ENCODE assay signal across 14 cellular contexts in genomic region chr2:232463701-232464533, GRCh38. TPM values are rescaled to one million over a fixed set of nuclear protein-coding genes. Genes with fewer than 3 reads are reported as not detected.
DNase-seq lines count a peak whose midpoint lies in the region; ATAC-seq, FAIRE-seq and TF ChIP-seq lines count a peak whose summit lies in the region.
"Had no signal": no experiment of that assay in that cellular context is flagged by ENCODE, and none has a peak within 500 bp of the region (broad histone marks: within the 10 kb centered on the region; RNA-seq: fewer than 3 reads in every experiment).

No MANE protein-coding gene starts in this region.

- H3K27me3 ChIP-seq in K562 (ENCODE audit: control insufficient read depth in 2 of 2, insufficient read depth in 2 of 2, low read length in 2 of 2), result peaks cover 0 to 18% of the 10 kb centered on the region in 2 experiments; a peak in 2 of 5 replicates

- no TSS peak for BruUV-seq in K562 (replicated peaks; lab: Mats Ljungman, UMichigan)

- H3K9me1 ChIP-seq in K562 (ENCODE audit: control insufficient read depth, insufficient read depth, low read length), result no peaks in the 10 kb centered on the region

- DNase-seq in activated effector memory CD4-positive, alpha-beta T cell treated with anti-CD3 and anti-CD28 coated beads, Interleukin-2, amount 50 U/mL, for 16 hours, result peak; percentile 43
- no peak for DNase-seq in activated effector memory CD4-positive, alpha-beta T cell treated with Interleukin-2 at 50 U/mL for 16 hours
- no peak for DNase-seq in K562 (ENCODE audit: extremely low read depth in 1 of 4, low spot score in 3 of 4)
- peak; percentile 63 for DNase-seq in posterior vena cava (ENCODE audit: low spot score)
- DNase-seq in NCI-H748 treated with DMSO at 0.1 percent for 48 hours (lab: John Stamatoyannopoulos, UW), result no peak
- DNase-seq: AML-193; CD4-positive, CD25-positive, alpha-beta regulatory T cell; GF-D8; Kasumi-1; NCI-H1417; PC-9 had no signal

- POLR2A ChIA-PET in K562 (lab: Yijun Ruan, JAX), result interaction anchor here (0.6 to 1.0 kb wide), 4 partner anchors 10 to 693 kb away, joined by 3 to 5 read pairs (median 4); no protein-coding TSS in a partner anchor

- H3K4me1 ChIP-seq in K562 (replicated peaks in 1 of 2; ENCODE audit: control insufficient read depth in 2 of 2, insufficient read depth in 2 of 2, low read length in 2 of 2), result no peaks in the 10 kb centered on the region; a peak in 1 of 5 replicates

- H4K20me1 ChIP-seq in K562 (replicated peaks; ENCODE audit: control insufficient read depth, insufficient read depth, low read length), result no peaks in the 10 kb centered on the region

- no peaks in the 10 kb centered on the region for H3K36me3 ChIP-seq in K562 (ENCODE audit: control insufficient read depth, insufficient read depth, low read length)

- H2AFZ ChIP-seq in K562 (ENCODE audit: low read depth, low read length), result no peak overlapping the region
- H2AFZ ChIP-seq: PC-9 had no signal

- no peak for TF ChIP-seq RAD21 in K562 (CRISPR knock-in tag; conservative IDR thresholded peaks at IDR 0.05 in 1 of 2, IDR thresholded peaks at IDR 0.05 in 1 of 2)

- WGBS in K562 (ENCODE audit: insufficient coverage, low coverage, missing lambda C conversion rate), result 11% methylated on average over 15 of the region's 18 CpGs

- in situ Hi-C loops in K562 (cut with MboI), result no loop called here

- CTCF ChIA-PET in K562 (lab: Yijun Ruan, JAX; ENCODE audit: low intra/inter-chr PET ratio), result no interaction called here

- no peak overlapping the region for H3K27ac ChIP-seq in K562 (ENCODE audit: extremely low read depth, low read depth, low read length)
- H3K27ac ChIP-seq: PC-9 had no signal

- no peak overlapping the region for H3K9ac ChIP-seq in K562 (ENCODE audit: insufficient read depth in 1 of 2, low read depth in 2 of 2, low read length in 2 of 2)

- intact Hi-C loops in K562 (cut with micrococcal nuclease), result no loop called here
- intact Hi-C loops in posterior vena cava (cut with DNase I), result no loop called here

- H3K4me2 ChIP-seq in K562 (ENCODE audit: insufficient read depth, low read length), result no peak overlapping the region
- H3K4me2 ChIP-seq: PC-9 had no signal

- H3K79me2 ChIP-seq in K562 (ENCODE audit: control insufficient read depth, insufficient read depth, low read length), result no peaks in the 10 kb centered on the region

- no peak for TF ChIP-seq POLR2A in K562 (conservative IDR thresholded peaks at IDR 0.05)

- no peak for FAIRE-seq in K562 (lab: Jason Lieb, UNC)

- TF ChIP-seq EP300 in K562 (IDR thresholded peaks at IDR 0.05; ENCODE audit: low read length), result no peak

- no peak for TF ChIP-seq CTCF in K562 (IDR thresholded peaks at IDR 0.05 in 2 of 3, conservative IDR thresholded peaks at IDR 0.05 in 1 of 3; ENCODE audit: insufficient read depth in 2 of 3, low read depth in 1 of 3, low read length in 3 of 3)

- H3K4me3 ChIP-seq in K562, result no peak overlapping the region
- H3K4me3 ChIP-seq: PC-9 had no signal

- H3K9me3 ChIP-seq in K562 (replicated peaks; ENCODE audit: control insufficient read depth, insufficient read depth, low read depth, low read length), result no peaks in the 10 kb centered on the region

- ATAC-seq in K562 (no peak), HG03139 (IDR thresholded peaks at IDR 0.05; ENCODE audit: unreplicated experiment) (no peak), GM19328 (IDR thresholded peaks at IDR 0.05; ENCODE audit: unreplicated experiment) (no peak)

RNA-seq across cellular contexts. Expression of gene ALPI, which starts 8.0 kb away (rescaled TPM):
- total RNA-seq in K562 (2011; cell fraction: chromatin; rRNA removed; ENCODE audit: low replicate concordance), result not detected in 2 replicates
- total RNA-seq in K562 (2011; cell fraction: nucleolus; rRNA removed), result not detected in 2 replicates
- not detected in 2 replicates for total RNA-seq in K562 (2011; cell fraction: nucleoplasm; rRNA removed)
- total RNA-seq in K562 (2014; rRNA removed), result not detected in 2 replicates
- not detected in 2 replicates for total RNA-seq in K562 (2014; rRNA removed; fragmentation: Illumina TruSeq; extraction: Trizol)
- not detected in 2 replicates for total RNA-seq in K562 (2015; rRNA removed; fragmentation: Illumina TruSeq; extraction: Trizol)
- not detected in 2 replicates for total RNA-seq in K562 (2021)
- not detected in 2 replicates for polyA plus RNA-seq in K562 (2011; rRNA removed)
- 0.03 TPM in 1 of 2 replicates, not detected in the other for polyA plus RNA-seq in K562 (2011; cell fraction: cytosol; rRNA removed)
- polyA plus RNA-seq in K562 (2011; cell fraction: nucleus; rRNA removed), result not detected in 2 replicates
- polyA plus RNA-seq in K562 (2012), result not detected in 2 replicates
- polyA plus RNA-seq in K562 (2014; fragmentation: Illumina TruSeq; extraction: Trizol), result not detected in 2 replicates
- not detected for polyA plus RNA-seq in K562 (2014; fragmentation: Nextera tagmentation; extraction: Ambion mirVana)
- not detected in 2 replicates for polyA plus RNA-seq in K562 (2014; rRNA removed)
- not detected in 2 replicates for polyA minus RNA-seq in K562 (2011; rRNA and poly(A)+ RNA removed)
- not detected in 2 replicates for polyA minus RNA-seq in K562 (2011; cell fraction: cytosol; rRNA and poly(A)+ RNA removed)
- not detected in 2 replicates for polyA minus RNA-seq in K562 (2011; cell fraction: nucleus; rRNA and poly(A)+ RNA removed)
- total RNA-seq in posterior vena cava, result not detected
- total RNA-seq: CD4-positive, CD25-positive, alpha-beta regulatory T cell; PC-9 had no signal
- polyA plus RNA-seq: CD4-positive, CD25-positive, alpha-beta regulatory T cell had no signal

RNA-seq across cellular contexts. Expression of gene ECEL1, which starts 23.7 kb away (rescaled TPM):
- total RNA-seq in K562 (2011; cell fraction: chromatin; rRNA removed; ENCODE audit: low replicate concordance), result not detected in 2 replicates
- total RNA-seq in K562 (2011; cell fraction: nucleolus; rRNA removed), result not detected in 2 replicates
- not detected in 2 replicates for total RNA-seq in K562 (2011; cell fraction: nucleoplasm; rRNA removed)
- total RNA-seq in K562 (2014; rRNA removed) (not detected in 2 replicates), K562 (2014; rRNA removed; fragmentation: Illumina TruSeq; extraction: Trizol) (not detected in 2 replicates), K562 (2015; rRNA removed; fragmentation: Illumina TruSeq; extraction: Trizol) (not detected in 2 replicates), K562 (2021) (0.09 TPM in 1 of 2 replicates, not detected in the other), posterior vena cava (1 to 10 TPM in 1 of 2 donors, under 1 TPM in 1; 0.52 to 2.8 TPM)
- polyA plus RNA-seq in K562 (2011; rRNA removed) (not detected in 2 replicates), K562 (2014; fragmentation: Illumina TruSeq; extraction: Trizol) (not detected in 2 replicates), K562 (2014; fragmentation: Nextera tagmentation; extraction: Ambion mirVana) (not detected), K562 (2014; rRNA removed) (not detected in 2 replicates)
- polyA plus RNA-seq in K562 (2011; cell fraction: cytosol; rRNA removed), result not detected in 2 replicates
- not detected in 2 replicates for polyA plus RNA-seq in K562 (2011; cell fraction: nucleus; rRNA removed)
- polyA plus RNA-seq in K562 (2012), result not detected in 2 replicates
- polyA minus RNA-seq in K562 (2011; rRNA and poly(A)+ RNA removed), result not detected in 2 replicates
- not detected in 2 replicates for polyA minus RNA-seq in K562 (2011; cell fraction: cytosol; rRNA and poly(A)+ RNA removed)
- not detected in 2 replicates for polyA minus RNA-seq in K562 (2011; cell fraction: nucleus; rRNA and poly(A)+ RNA removed)
- total RNA-seq: CD4-positive, CD25-positive, alpha-beta regulatory T cell; PC-9 had no signal
- polyA plus RNA-seq: CD4-positive, CD25-positive, alpha-beta regulatory T cell had no signal

RNA-seq across cellular contexts. Expression of gene PRSS56, which starts 56.3 kb away (rescaled TPM):
- not detected in 2 replicates for total RNA-seq in K562 (2011; cell fraction: chromatin; rRNA removed; ENCODE audit: low replicate concordance)
- total RNA-seq in K562 (2011; cell fraction: nucleolus; rRNA removed), result not detected in 2 replicates
- total RNA-seq in K562 (2011; cell fraction: nucleoplasm; rRNA removed), result not detected in 2 replicates
- total RNA-seq in K562 (2014; rRNA removed), result not detected in 2 replicates
- total RNA-seq in K562 (2014; rRNA removed; fragmentation: Illumina TruSeq; extraction: Trizol), result not detected in 2 replicates
- not detected in 2 replicates for total RNA-seq in K562 (2015; rRNA removed; fragmentation: Illumina TruSeq; extraction: Trizol)
- not detected in 2 replicates for total RNA-seq in K562 (2021)
- polyA plus RNA-seq in K562 (2011; rRNA removed), result not detected in 2 replicates
- polyA plus RNA-seq in K562 (2011; cell fraction: cytosol; rRNA removed), result not detected in 2 replicates
- polyA plus RNA-seq in K562 (2011; cell fraction: nucleus; rRNA removed), result not detected in 2 replicates
- not detected in 2 replicates for polyA plus RNA-seq in K562 (2012)
- polyA plus RNA-seq in K562 (2014; fragmentation: Illumina TruSeq; extraction: Trizol), result not detected in 2 replicates
- polyA plus RNA-seq in K562 (2014; fragmentation: Nextera tagmentation; extraction: Ambion mirVana), result not detected
- not detected in 2 replicates for polyA plus RNA-seq in K562 (2014; rRNA removed)
- polyA minus RNA-seq in K562 (2011; rRNA and poly(A)+ RNA removed), result not detected in 2 replicates
- polyA minus RNA-seq in K562 (2011; cell fraction: cytosol; rRNA and poly(A)+ RNA removed), result not detected in 2 replicates
- not detected in 2 replicates for polyA minus RNA-seq in K562 (2011; cell fraction: nucleus; rRNA and poly(A)+ RNA removed)
- not detected for total RNA-seq in posterior vena cava
- total RNA-seq: CD4-positive, CD25-positive, alpha-beta regulatory T cell; H7; PC-9 had no signal
- polyA plus RNA-seq: CD4-positive, CD25-positive, alpha-beta regulatory T cell had no signal

RNA-seq across cellular contexts. Expression of gene ALPG, which starts 57.3 kb away (rescaled TPM):
- total RNA-seq in K562 (2011; cell fraction: chromatin; rRNA removed; ENCODE audit: low replicate concordance), result not detected in 2 replicates
- total RNA-seq in K562 (2011; cell fraction: nucleolus; rRNA removed), result not detected in 2 replicates
- not detected in 2 replicates for total RNA-seq in K562 (2011; cell fraction: nucleoplasm; rRNA removed)
- total RNA-seq in K562 (2014; rRNA removed) (not detected in 2 replicates), K562 (2014; rRNA removed; fragmentation: Illumina TruSeq; extraction: Trizol) (not detected in 2 replicates), K562 (2015; rRNA removed; fragmentation: Illumina TruSeq; extraction: Trizol) (not detected in 2 replicates), K562 (2021) (not detected in 2 replicates), posterior vena cava (not detected)
- polyA plus RNA-seq in K562 (2011; rRNA removed) (not detected in 2 replicates), K562 (2014; fragmentation: Illumina TruSeq; extraction: Trizol) (not detected in 2 replicates), K562 (2014; fragmentation: Nextera tagmentation; extraction: Ambion mirVana) (not detected), K562 (2014; rRNA removed) (not detected in 2 replicates)
- polyA plus RNA-seq in K562 (2011; cell fraction: cytosol; rRNA removed), result not detected in 2 replicates
- not detected in 2 replicates for polyA plus RNA-seq in K562 (2011; cell fraction: nucleus; rRNA removed)
- not detected in 2 replicates for polyA plus RNA-seq in K562 (2012)
- not detected in 2 replicates for polyA minus RNA-seq in K562 (2011; rRNA and poly(A)+ RNA removed)
- polyA minus RNA-seq in K562 (2011; cell fraction: cytosol; rRNA and poly(A)+ RNA removed), result not detected in 2 replicates
- polyA minus RNA-seq in K562 (2011; cell fraction: nucleus; rRNA and poly(A)+ RNA removed), result not detected in 2 replicates
- total RNA-seq: CD4-positive, CD25-positive, alpha-beta regulatory T cell had no signal
- polyA plus RNA-seq: CD4-positive, CD25-positive, alpha-beta regulatory T cell had no signal

Comparison
In these comparisons a context has a peak if more than half of its experiments do, and no peak if none do; other contexts are left out.
1. DNase-seq: peak in activated effector memory CD4-positive, alpha-beta T cell treated with anti-CD3 and anti-CD28 coated beads, Interleukin-2, amount 50 U/mL, for 16 hours (single experiment) and posterior vena cava (single experiment); none in activated effector memory CD4-positive, alpha-beta T cell treated with Interleukin-2 at 50 U/mL for 16 hours (single experiment), K562 (0 of 4) and NCI-H748 treated with DMSO at 0.1 percent for 48 hours (single experiment).